ENCODE assay signal across 1 cellular context in the genomic region with DNA sequence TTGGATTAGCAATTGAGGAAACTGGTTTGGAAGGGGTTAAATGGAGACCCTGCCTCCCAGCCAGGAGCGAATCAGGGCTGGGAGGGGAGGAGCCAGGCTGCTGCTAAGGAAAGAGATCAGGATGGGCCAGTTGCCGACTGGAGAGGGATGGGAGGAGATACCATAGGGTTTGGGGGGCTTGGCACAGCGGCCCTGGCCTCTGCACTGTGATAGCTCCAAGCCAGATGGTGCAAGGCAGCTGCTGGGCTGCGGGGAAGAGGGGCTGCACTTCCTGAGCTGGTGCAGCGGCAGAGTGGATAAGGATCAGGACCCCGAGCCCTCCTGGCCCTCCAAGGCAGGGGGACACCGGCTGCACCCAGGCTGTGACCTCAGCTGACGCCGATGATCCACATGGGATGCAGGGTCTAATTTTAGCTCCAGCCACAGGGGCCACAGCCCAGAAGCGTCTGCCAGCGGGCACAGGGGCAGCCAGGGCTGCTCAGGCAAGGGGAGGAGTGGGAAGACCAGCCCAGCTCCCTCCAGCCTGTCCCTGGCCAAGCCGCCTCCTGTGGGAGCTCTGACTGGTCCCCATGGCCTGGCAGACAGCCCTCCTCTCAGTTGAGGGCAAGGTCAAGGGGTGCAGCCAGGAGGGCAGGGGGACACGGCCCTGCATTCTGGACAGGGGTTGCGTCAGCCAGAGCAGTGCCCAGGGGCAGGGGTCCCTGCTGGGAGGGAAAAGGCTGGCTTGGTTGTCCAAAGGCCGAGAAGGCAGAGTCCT.
TF ChIP-seq lines count a peak whose summit lies in the region.

A gene with protein sequence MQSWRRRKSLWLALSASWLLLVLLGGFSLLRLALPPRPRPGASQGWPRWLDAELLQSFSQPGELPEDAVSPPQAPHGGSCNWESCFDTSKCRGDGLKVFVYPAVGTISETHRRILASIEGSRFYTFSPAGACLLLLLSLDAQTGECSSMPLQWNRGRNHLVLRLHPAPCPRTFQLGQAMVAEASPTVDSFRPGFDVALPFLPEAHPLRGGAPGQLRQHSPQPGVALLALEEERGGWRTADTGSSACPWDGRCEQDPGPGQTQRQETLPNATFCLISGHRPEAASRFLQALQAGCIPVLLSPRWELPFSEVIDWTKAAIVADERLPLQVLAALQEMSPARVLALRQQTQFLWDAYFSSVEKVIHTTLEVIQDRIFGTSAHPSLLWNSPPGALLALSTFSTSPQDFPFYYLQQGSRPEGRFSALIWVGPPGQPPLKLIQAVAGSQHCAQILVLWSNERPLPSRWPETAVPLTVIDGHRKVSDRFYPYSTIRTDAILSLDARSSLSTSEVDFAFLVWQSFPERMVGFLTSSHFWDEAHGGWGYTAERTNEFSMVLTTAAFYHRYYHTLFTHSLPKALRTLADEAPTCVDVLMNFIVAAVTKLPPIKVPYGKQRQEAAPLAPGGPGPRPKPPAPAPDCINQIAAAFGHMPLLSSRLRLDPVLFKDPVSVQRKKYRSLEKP (plus strand): TSS at position 129 of the 757 bp plus-strand sequence. CDS start 872 bp downstream, outside the sequence.

TF ChIP-seq in HepG2, 621 proteins besides CTCF, POLR2A, EP300 and RAD21 (continues in another document):
- TF ChIP-seq, protein P1, sequence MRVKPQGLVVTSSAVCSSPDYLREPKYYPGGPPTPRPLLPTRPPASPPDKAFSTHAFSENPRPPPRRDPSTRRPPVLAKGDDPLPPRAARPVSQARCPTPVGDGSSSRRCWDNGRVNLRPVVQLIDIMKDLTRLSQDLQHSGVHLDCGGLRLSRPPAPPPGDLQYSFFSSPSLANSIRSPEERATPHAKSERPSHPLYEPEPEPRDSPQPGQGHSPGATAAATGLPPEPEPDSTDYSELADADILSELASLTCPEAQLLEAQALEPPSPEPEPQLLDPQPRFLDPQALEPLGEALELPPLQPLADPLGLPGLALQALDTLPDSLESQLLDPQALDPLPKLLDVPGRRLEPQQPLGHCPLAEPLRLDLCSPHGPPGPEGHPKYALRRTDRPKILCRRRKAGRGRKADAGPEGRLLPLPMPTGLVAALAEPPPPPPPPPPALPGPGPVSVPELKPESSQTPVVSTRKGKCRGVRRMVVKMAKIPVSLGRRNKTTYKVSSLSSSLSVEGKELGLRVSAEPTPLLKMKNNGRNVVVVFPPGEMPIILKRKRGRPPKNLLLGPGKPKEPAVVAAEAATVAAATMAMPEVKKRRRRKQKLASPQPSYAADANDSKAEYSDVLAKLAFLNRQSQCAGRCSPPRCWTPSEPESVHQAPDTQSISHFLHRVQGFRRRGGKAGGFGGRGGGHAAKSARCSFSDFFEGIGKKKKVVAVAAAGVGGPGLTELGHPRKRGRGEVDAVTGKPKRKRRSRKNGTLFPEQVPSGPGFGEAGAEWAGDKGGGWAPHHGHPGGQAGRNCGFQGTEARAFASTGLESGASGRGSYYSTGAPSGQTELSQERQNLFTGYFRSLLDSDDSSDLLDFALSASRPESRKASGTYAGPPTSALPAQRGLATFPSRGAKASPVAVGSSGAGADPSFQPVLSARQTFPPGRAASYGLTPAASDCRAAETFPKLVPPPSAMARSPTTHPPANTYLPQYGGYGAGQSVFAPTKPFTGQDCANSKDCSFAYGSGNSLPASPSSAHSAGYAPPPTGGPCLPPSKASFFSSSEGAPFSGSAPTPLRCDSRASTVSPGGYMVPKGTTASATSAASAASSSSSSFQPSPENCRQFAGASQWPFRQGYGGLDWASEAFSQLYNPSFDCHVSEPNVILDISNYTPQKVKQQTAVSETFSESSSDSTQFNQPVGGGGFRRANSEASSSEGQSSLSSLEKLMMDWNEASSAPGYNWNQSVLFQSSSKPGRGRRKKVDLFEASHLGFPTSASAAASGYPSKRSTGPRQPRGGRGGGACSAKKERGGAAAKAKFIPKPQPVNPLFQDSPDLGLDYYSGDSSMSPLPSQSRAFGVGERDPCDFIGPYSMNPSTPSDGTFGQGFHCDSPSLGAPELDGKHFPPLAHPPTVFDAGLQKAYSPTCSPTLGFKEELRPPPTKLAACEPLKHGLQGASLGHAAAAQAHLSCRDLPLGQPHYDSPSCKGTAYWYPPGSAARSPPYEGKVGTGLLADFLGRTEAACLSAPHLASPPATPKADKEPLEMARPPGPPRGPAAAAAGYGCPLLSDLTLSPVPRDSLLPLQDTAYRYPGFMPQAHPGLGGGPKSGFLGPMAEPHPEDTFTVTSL (CRISPR knock-in tag; IDR thresholded peaks at IDR 0.05; ENCODE audit: borderline replicate concordance), result no peak
- TF ChIP-seq, protein P2, sequence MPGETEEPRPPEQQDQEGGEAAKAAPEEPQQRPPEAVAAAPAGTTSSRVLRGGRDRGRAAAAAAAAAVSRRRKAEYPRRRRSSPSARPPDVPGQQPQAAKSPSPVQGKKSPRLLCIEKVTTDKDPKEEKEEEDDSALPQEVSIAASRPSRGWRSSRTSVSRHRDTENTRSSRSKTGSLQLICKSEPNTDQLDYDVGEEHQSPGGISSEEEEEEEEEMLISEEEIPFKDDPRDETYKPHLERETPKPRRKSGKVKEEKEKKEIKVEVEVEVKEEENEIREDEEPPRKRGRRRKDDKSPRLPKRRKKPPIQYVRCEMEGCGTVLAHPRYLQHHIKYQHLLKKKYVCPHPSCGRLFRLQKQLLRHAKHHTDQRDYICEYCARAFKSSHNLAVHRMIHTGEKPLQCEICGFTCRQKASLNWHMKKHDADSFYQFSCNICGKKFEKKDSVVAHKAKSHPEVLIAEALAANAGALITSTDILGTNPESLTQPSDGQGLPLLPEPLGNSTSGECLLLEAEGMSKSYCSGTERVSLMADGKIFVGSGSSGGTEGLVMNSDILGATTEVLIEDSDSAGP (CRISPR knock-in tag; IDR thresholded peaks at IDR 0.05; ENCODE audit: borderline replicate concordance), result peak; percentile 27; the same call in 1 of the 2 replicates
- TF ChIP-seq ZNF788 (CRISPR knock-in tag; IDR thresholded peaks at IDR 0.05; ENCODE audit: borderline replicate concordance) (peak; percentile 43; the same call in 1 of the 2 replicates), ZNF333 (CRISPR knock-in tag; IDR thresholded peaks at IDR 0.05; ENCODE audit: borderline replicate concordance) (0 out of 2 replicates have a peak, but pooled peaks have one; percentile 57), ZNF230 (CRISPR knock-in tag; IDR thresholded peaks at IDR 0.05) (no peak), ZNF552 (CRISPR knock-in tag; IDR thresholded peaks at IDR 0.05; ENCODE audit: borderline replicate concordance) (no peak), KLF11 (CRISPR knock-in tag; IDR thresholded peaks at IDR 0.05) (no peak), BCL6 (CRISPR knock-in tag; IDR thresholded peaks at IDR 0.05) (no peak), NFYC (CRISPR knock-in tag; IDR thresholded peaks at IDR 0.05) (0 out of 2 replicates have a peak, but pooled peaks have one; percentile 18), CEBPG (CRISPR knock-in tag; IDR thresholded peaks at IDR 0.05) (0 out of 2 replicates have a peak, but pooled peaks have one; percentile 58), TBX2 (CRISPR knock-in tag; IDR thresholded peaks at IDR 0.05; ENCODE audit: borderline replicate concordance) (0 out of 2 replicates have a peak, but pooled peaks have one; percentile 20), TAF1 (CRISPR knock-in tag; IDR thresholded peaks at IDR 0.05) (peak; percentile 66; the same call in 1 of the 2 replicates), GATAD2A (CRISPR knock-in tag; IDR thresholded peaks at IDR 0.05) (peak; percentile 29; the same call in 1 of the 2 replicates), ZNF616 (CRISPR knock-in tag; IDR thresholded peaks at IDR 0.05; ENCODE audit: low read depth) (no peak), ZSCAN31 (CRISPR knock-in tag; IDR thresholded peaks at IDR 0.05; ENCODE audit: low read depth) (peak; percentile 52; the same call in 1 of the 2 replicates), KLF13 (CRISPR knock-in tag; IDR thresholded peaks at IDR 0.05) (0 out of 2 replicates have a peak, but pooled peaks have one; percentile 18), ZBTB7B (CRISPR knock-in tag; IDR thresholded peaks at IDR 0.05) (0 out of 2 replicates have a peak, but pooled peaks have one; percentile 10), ZNF136 (CRISPR knock-in tag; IDR thresholded peaks at IDR 0.05; ENCODE audit: low read depth) (no peak), RFXAP (CRISPR knock-in tag; IDR thresholded peaks at IDR 0.05; ENCODE audit: borderline replicate concordance) (peak; percentile 40; the same call in 1 of the 2 replicates), MAZ (IDR thresholded peaks at IDR 0.05; ENCODE audit: borderline replicate concordance, low read depth, low read length) (no peak), MAZ (CRISPR knock-in tag; IDR thresholded peaks at IDR 0.05; ENCODE audit: low read depth) (peak; percentile 40; the same call in 1 of the 2 replicates), NCOA1 (CRISPR knock-in tag; IDR thresholded peaks at IDR 0.05) (peak; percentile 60; the same call in 1 of the 2 replicates), MED8 (CRISPR knock-in tag; IDR thresholded peaks at IDR 0.05; ENCODE audit: insufficient replicate concordance) (no peak), ZNF652 (CRISPR knock-in tag; IDR thresholded peaks at IDR 0.05; ENCODE audit: borderline replicate concordance, low read depth) (peak; percentile 98), POLR2G (IDR thresholded peaks at IDR 0.05; ENCODE audit: low read depth, low read length) (peak; percentile 62)
- TF ChIP-seq, protein P3, sequence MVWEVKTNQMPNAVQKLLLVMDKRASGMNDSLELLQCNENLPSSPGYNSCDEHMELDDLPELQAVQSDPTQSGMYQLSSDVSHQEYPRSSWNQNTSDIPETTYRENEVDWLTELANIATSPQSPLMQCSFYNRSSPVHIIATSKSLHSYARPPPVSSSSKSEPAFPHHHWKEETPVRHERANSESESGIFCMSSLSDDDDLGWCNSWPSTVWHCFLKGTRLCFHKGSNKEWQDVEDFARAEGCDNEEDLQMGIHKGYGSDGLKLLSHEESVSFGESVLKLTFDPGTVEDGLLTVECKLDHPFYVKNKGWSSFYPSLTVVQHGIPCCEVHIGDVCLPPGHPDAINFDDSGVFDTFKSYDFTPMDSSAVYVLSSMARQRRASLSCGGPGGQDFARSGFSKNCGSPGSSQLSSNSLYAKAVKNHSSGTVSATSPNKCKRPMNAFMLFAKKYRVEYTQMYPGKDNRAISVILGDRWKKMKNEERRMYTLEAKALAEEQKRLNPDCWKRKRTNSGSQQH (CRISPR knock-in tag; IDR thresholded peaks at IDR 0.05; ENCODE audit: low read depth), result 0 out of 2 replicates have a peak, but pooled peaks have one; percentile 68
- TF ChIP-seq, protein P4, sequence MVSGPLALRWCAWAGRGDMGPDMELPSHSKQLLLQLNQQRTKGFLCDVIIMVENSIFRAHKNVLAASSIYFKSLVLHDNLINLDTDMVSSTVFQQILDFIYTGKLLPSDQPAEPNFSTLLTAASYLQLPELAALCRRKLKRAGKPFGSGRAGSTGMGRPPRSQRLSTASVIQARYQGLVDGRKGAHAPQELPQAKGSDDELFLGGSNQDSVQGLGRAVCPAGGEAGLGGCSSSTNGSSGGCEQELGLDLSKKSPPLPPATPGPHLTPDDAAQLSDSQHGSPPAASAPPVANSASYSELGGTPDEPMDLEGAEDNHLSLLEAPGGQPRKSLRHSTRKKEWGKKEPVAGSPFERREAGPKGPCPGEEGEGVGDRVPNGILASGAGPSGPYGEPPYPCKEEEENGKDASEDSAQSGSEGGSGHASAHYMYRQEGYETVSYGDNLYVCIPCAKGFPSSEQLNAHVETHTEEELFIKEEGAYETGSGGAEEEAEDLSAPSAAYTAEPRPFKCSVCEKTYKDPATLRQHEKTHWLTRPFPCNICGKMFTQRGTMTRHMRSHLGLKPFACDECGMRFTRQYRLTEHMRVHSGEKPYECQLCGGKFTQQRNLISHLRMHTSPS (CRISPR knock-in tag; IDR thresholded peaks at IDR 0.05; ENCODE audit: low read depth), result peak; percentile 70; the same call in 1 of the 2 replicates
- TF ChIP-seq, protein P5, sequence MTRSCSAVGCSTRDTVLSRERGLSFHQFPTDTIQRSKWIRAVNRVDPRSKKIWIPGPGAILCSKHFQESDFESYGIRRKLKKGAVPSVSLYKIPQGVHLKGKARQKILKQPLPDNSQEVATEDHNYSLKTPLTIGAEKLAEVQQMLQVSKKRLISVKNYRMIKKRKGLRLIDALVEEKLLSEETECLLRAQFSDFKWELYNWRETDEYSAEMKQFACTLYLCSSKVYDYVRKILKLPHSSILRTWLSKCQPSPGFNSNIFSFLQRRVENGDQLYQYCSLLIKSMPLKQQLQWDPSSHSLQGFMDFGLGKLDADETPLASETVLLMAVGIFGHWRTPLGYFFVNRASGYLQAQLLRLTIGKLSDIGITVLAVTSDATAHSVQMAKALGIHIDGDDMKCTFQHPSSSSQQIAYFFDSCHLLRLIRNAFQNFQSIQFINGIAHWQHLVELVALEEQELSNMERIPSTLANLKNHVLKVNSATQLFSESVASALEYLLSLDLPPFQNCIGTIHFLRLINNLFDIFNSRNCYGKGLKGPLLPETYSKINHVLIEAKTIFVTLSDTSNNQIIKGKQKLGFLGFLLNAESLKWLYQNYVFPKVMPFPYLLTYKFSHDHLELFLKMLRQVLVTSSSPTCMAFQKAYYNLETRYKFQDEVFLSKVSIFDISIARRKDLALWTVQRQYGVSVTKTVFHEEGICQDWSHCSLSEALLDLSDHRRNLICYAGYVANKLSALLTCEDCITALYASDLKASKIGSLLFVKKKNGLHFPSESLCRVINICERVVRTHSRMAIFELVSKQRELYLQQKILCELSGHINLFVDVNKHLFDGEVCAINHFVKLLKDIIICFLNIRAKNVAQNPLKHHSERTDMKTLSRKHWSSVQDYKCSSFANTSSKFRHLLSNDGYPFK (CRISPR knock-in tag; IDR thresholded peaks at IDR 0.05; ENCODE audit: borderline replicate concordance), result 0 out of 2 replicates have a peak, but pooled peaks have one; percentile 15
- TF ChIP-seq, protein P6, sequence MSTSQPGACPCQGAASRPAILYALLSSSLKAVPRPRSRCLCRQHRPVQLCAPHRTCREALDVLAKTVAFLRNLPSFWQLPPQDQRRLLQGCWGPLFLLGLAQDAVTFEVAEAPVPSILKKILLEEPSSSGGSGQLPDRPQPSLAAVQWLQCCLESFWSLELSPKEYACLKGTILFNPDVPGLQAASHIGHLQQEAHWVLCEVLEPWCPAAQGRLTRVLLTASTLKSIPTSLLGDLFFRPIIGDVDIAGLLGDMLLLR (CRISPR knock-in tag; IDR thresholded peaks at IDR 0.05), result peak; percentile 23; the same call in 1 of the 2 replicates
- TF ChIP-seq, protein P7, sequence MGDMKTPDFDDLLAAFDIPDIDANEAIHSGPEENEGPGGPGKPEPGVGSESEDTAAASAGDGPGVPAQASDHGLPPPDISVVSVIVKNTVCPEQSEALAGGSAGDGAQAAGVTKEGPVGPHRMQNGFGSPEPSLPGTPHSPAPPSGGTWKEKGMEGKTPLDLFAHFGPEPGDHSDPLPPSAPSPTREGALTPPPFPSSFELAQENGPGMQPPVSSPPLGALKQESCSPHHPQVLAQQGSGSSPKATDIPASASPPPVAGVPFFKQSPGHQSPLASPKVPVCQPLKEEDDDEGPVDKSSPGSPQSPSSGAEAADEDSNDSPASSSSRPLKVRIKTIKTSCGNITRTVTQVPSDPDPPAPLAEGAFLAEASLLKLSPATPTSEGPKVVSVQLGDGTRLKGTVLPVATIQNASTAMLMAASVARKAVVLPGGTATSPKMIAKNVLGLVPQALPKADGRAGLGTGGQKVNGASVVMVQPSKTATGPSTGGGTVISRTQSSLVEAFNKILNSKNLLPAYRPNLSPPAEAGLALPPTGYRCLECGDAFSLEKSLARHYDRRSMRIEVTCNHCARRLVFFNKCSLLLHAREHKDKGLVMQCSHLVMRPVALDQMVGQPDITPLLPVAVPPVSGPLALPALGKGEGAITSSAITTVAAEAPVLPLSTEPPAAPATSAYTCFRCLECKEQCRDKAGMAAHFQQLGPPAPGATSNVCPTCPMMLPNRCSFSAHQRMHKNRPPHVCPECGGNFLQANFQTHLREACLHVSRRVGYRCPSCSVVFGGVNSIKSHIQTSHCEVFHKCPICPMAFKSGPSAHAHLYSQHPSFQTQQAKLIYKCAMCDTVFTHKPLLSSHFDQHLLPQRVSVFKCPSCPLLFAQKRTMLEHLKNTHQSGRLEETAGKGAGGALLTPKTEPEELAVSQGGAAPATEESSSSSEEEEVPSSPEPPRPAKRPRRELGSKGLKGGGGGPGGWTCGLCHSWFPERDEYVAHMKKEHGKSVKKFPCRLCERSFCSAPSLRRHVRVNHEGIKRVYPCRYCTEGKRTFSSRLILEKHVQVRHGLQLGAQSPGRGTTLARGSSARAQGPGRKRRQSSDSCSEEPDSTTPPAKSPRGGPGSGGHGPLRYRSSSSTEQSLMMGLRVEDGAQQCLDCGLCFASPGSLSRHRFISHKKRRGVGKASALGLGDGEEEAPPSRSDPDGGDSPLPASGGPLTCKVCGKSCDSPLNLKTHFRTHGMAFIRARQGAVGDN (CRISPR knock-in tag; IDR thresholded peaks at IDR 0.05), result peak; percentile 65
